ENCODE assay signal across 8 cellular contexts in the genomic region with DNA sequence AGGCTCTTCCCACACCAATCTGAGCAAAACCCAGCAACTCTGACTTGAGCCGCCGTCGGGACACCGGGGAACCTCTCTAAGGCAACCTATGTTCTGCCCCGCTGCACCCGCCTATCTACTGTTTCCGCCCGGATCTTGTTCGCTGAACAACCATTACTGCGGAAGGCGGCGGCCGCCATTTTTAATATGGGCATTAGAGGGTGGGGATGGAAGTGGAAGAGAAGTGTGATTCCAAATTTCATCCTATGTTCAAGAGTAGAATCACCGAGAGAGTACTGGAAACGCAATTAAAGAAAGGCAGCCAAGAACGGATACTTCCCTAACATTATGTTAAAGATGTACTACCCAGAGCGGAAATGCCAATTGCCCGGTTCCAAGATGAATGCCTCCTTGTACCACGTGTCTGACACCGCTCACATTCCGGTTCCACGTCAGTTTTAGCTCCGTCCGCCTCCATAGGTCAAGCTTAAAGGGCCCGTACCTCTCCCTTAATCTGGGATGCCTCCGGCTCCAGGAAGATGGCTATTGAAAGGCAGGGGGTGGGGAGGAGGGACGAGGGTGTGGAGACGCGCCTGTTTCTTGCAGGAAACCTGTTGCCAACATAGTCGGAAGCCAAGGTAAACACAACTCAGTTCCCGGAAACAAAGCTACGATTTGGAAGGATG.
DNase-seq lines count a peak whose midpoint lies in the region; ATAC-seq lines count a peak whose summit lies in the region.

A gene (minus strand): TSS at position 95 of the 665 bp plus-strand sequence. CDS start 198 bp downstream, outside the sequence.

- DNase-seq in AG08395 (ENCODE audit: low spot score): peak; percentile 90
- DNase-seq in NCI-H446 (lab: John Stamatoyannopoulos, UW): peak; percentile 95 to 98
- peak; percentile 69 to 90 for DNase-seq in cerebellar nuclear complex (lab: John Stamatoyannopoulos, UW)
- peak; percentile 98 for DNase-seq in islet precursor cell
- peak; percentile 79 for DNase-seq in stimulated activated CD4-positive, alpha-beta T cell treated with anti-CD3 and anti-CD28 coated beads, Interleukin-12 subunit alpha, Interleukin-12 subunit beta, amount 100 ng/mL, for 4 hours

- peak; percentile 85 for ATAC-seq in GM19023 (IDR thresholded peaks at IDR 0.05; ENCODE audit: unreplicated experiment)
- ATAC-seq in HG03342 (IDR thresholded peaks at IDR 0.05; ENCODE audit: unreplicated experiment): peak; percentile 74
- ATAC-seq in activated CD4-positive, CD25-positive, alpha-beta regulatory T cell treated with anti-CD3 and anti-CD28 coated beads, Interleukin-2, amount 50 U/mL, for 24 hours: peak; percentile 88 to 90

Comparison
In these comparisons a context has a peak if more than half of its experiments do, and no peak if none do; other contexts are left out.
1. Peak in every context shown above with its lines: DNase-seq and ATAC-seq.